17 cellular contexts compared by ENCODE assay signal in genomic region chr9:23322392-23322791, GRCh38.
DNase-seq lines count a peak whose midpoint lies in the region; ATAC-seq and TF ChIP-seq lines count a peak whose summit lies in the region.
"Had no signal": no experiment of that assay in that cellular context is flagged by ENCODE, and none has a peak within 500 bp of the region (broad histone marks: within the 10 kb centered on the region; RNA-seq: fewer than 3 reads in every experiment).

No MANE protein-coding gene starts in this region.

- no peaks in the 10 kb centered on the region for H3K9me3 ChIP-seq in RWPE2 (ENCODE audit: severe bottlenecking)
- H3K9me3 ChIP-seq: ovary had no signal

- POLR2A ChIA-PET in activated CD4-positive, alpha-beta memory T cell treated with anti-CD3 and anti-CD28 coated beads, Interleukin-2, amount 10 ng/mL, durations not matched to agents 7 days and 5 days (lab: Charles Lee): no interaction called here

- no peaks in the 10 kb centered on the region for H3K4me1 Mint-ChIP-seq in activated CD4-positive, alpha-beta memory T cell treated with anti-CD3 and anti-CD28 coated beads, Interleukin-2, amount 10 ng/mL, durations not matched to agents 7 days and 5 days
- H3K4me1 Mint-ChIP-seq: stimulated activated effector memory CD8-positive, alpha-beta T cell treated with anti-CD3 and anti-CD28 coated beads, Interleukin-12 subunit alpha, Interleukin-12 subunit beta, amount 100 ng/mL, for 72 hours had no signal

- no peak overlapping the region for H3K4me3 Mint-ChIP-seq in activated CD4-positive, alpha-beta memory T cell treated with anti-CD3 and anti-CD28 coated beads, Interleukin-2, amount 10 ng/mL, durations not matched to agents 7 days and 5 days
- H3K4me3 Mint-ChIP-seq: activated naive CD8-positive, alpha-beta T cell; dendritic cell treated with granulocyte-macrophage colony-stimulating factor and Interleukin-4, amounts not matched to agents 40 ng/mL and 50 ng/mL, for 4 days; stimulated activated effector memory CD8-positive, alpha-beta T cell treated with anti-CD3 and anti-CD28 coated beads, Interleukin-12 subunit alpha, Interleukin-12 subunit beta, amount 100 ng/mL, for 72 hours had no signal

- H3K36me3 ChIP-seq in RWPE2 (ENCODE audit: low read depth): no peaks in the 10 kb centered on the region
- H3K36me3 ChIP-seq: ovary had no signal

- CTCF ChIA-PET in activated CD4-positive, alpha-beta memory T cell treated with anti-CD3 and anti-CD28 coated beads, Interleukin-2, amount 10 ng/mL, durations not matched to agents 7 days and 5 days (lab: Charles Lee): no interaction called here

- H3K27me3 Mint-ChIP-seq in activated CD4-positive, alpha-beta memory T cell treated with anti-CD3 and anti-CD28 coated beads, Interleukin-2, amount 10 ng/mL, durations not matched to agents 7 days and 5 days: no peaks in the 10 kb centered on the region
- H3K27me3 Mint-ChIP-seq: activated naive CD8-positive, alpha-beta T cell; dendritic cell treated with granulocyte-macrophage colony-stimulating factor and Interleukin-4, amounts not matched to agents 40 ng/mL and 50 ng/mL, for 4 days had no signal

- no peak overlapping the region for H3K27ac Mint-ChIP-seq in activated CD4-positive, alpha-beta memory T cell treated with anti-CD3 and anti-CD28 coated beads, Interleukin-2, amount 10 ng/mL, durations not matched to agents 7 days and 5 days
- H3K27ac Mint-ChIP-seq: activated naive CD8-positive, alpha-beta T cell; dendritic cell treated with granulocyte-macrophage colony-stimulating factor and Interleukin-4, amounts not matched to agents 40 ng/mL and 50 ng/mL, for 4 days; stimulated activated effector memory CD8-positive, alpha-beta T cell treated with anti-CD3 and anti-CD28 coated beads, Interleukin-12 subunit alpha, Interleukin-12 subunit beta, amount 100 ng/mL, for 72 hours had no signal

- no peaks in the 10 kb centered on the region for H3K36me3 Mint-ChIP-seq in activated CD4-positive, alpha-beta memory T cell treated with anti-CD3 and anti-CD28 coated beads, Interleukin-2, amount 10 ng/mL, durations not matched to agents 7 days and 5 days (ENCODE audit: low read depth)
- H3K36me3 Mint-ChIP-seq: activated naive CD8-positive, alpha-beta T cell; stimulated activated effector memory CD8-positive, alpha-beta T cell treated with anti-CD3 and anti-CD28 coated beads, Interleukin-12 subunit alpha, Interleukin-12 subunit beta, amount 100 ng/mL, for 72 hours had no signal

- H3K9me3 Mint-ChIP-seq in activated CD4-positive, alpha-beta memory T cell treated with anti-CD3 and anti-CD28 coated beads, Interleukin-2, amount 10 ng/mL, durations not matched to agents 7 days and 5 days: peaks cover 4% of the 10 kb centered on the region

- no peak; the same call in 2 of the 3 replicates for ATAC-seq in RWPE2 (ENCODE audit: low read depth)
- no peak for ATAC-seq in foreskin keratinocyte
- ATAC-seq: stimulated activated effector memory CD8-positive, alpha-beta T cell treated with anti-CD3 and anti-CD28 coated beads, Interleukin-12 subunit alpha, Interleukin-12 subunit beta, amount 100 ng/mL, for 72 hours had no signal

- DNase-seq in HPDE6-E6E7 (ENCODE audit: extremely low spot score) (peak; percentile 11), RWPE2 (ENCODE audit: low spot score) (no peak), foreskin keratinocyte (no peak), DMS153 treated with DMSO at 0.1 percent for 48 hours (lab: John Stamatoyannopoulos, UW; ENCODE audit: unreplicated experiment) (no peak), NCI-H1436 (lab: John Stamatoyannopoulos, UW) (no peak)
- DNase-seq in effector CD8-positive, alpha-beta T cell (lab: John Stamatoyannopoulos, UW): no peak
- no peak for DNase-seq in activated CD4-positive, alpha-beta memory T cell treated with anti-CD3 and anti-CD28 coated beads, Interleukin-2, amount 10 ng/mL, durations not matched to agents 7 days and 5 days
- DNase-seq: activated CD8-positive, alpha-beta memory T cell treated with anti-CD3 and anti-CD28 coated beads for 24 hours; AML-193; NCI-H1417 treated with DMSO at 0.1 percent for 48 hours; ovary had no signal

- H3K27me3 ChIP-seq in RWPE2 (ENCODE audit: insufficient read depth, poor library complexity, severe bottlenecking): no peaks in the 10 kb centered on the region
- no peaks in the 10 kb centered on the region for H3K27me3 ChIP-seq in foreskin keratinocyte
- H3K27me3 ChIP-seq: ovary had no signal

- H3K27ac ChIP-seq in 22Rv1 (no peak overlapping the region), RWPE2 (ENCODE audit: poor library complexity, severe bottlenecking) (no peak overlapping the region), foreskin keratinocyte (no peak overlapping the region)
- H3K27ac ChIP-seq: HL-60, ovary had no signal

- TF ChIP-seq CTCF in 22Rv1 (IDR thresholded peaks at IDR 0.05) (peak; percentile 52), RWPE2 (IDR thresholded peaks at IDR 0.05; ENCODE audit: poor library complexity, severe bottlenecking) (peak; percentile 57), foreskin keratinocyte (conservative IDR thresholded peaks at IDR 0.05) (peak; percentile 22)

- H3K4me3 ChIP-seq in RWPE2 (ENCODE audit: severe bottlenecking): no peak overlapping the region
- H3K4me3 ChIP-seq: lung, ovary had no signal

- no peaks in the 10 kb centered on the region for H3K4me1 ChIP-seq in RWPE2 (ENCODE audit: insufficient read depth, poor library complexity, severe bottlenecking)
- H3K4me1 ChIP-seq in foreskin keratinocyte: no peaks in the 10 kb centered on the region
